Comparison of ENCODE assay signal across 9 cellular contexts in the genomic region with DNA sequence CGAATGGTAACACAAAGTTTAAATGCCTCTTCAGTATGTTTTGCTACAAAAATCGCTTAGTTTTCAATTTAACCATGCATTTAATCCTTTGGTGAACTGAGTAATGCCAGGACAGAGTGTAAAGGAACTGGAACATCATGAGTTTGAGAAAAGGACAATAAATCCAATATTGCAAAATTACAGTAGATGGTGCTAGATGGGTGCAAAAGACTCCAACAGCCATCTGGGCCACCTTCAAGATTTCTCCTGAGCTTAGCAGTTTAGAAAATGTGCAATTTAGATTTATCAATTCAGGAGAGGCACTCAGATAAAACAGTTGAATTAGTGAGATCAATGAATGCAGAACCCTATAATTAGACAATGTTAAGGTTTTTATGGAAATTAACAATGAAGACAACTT. TPM values are rescaled to one million over a fixed set of nuclear protein-coding genes. Genes with fewer than 3 reads are reported as not detected.
DNase-seq lines count a peak whose midpoint lies in the region; ATAC-seq and TF ChIP-seq lines count a peak whose summit lies in the region.
"Had no signal": no experiment of that assay in that cellular context is flagged by ENCODE, and none has a peak within 500 bp of the region (broad histone marks: within the 10 kb centered on the region; RNA-seq: fewer than 3 reads in every experiment).

No MANE protein-coding gene starts in this region.

- TF ChIP-seq CTCF in cardiac muscle cell (IDR thresholded peaks at IDR 0.05; ENCODE audit: low read depth, low read length): peak; percentile 32

- no peaks in the 10 kb centered on the region for H3K9me3 ChIP-seq in cardiac muscle cell (ENCODE audit: low read depth)
- H3K9me3 ChIP-seq: neutrophil had no signal

- H3K27ac ChIP-seq in cardiac muscle cell: no peak overlapping the region
- H3K27ac ChIP-seq: neutrophil had no signal

- intact Hi-C loops in cardiac septum (cut with DNase I): loop anchor here (5.0 kb wide), 1 partner anchor 384 kb away; no protein-coding TSS in a partner anchor

- DNase-seq in cardiac muscle cell (ENCODE audit: low read depth in 1 of 2, low spot score in 1 of 2): peak in 1 of 2 donors; percentile 48
- DNase-seq in cardiac septum (ENCODE audit: low spot score): no peak
- peak; percentile 50 for DNase-seq in NCI-H2227 (lab: John Stamatoyannopoulos, UW; ENCODE audit: unreplicated experiment)
- DNase-seq in dermis microvascular lymphatic vessel endothelial cell (ENCODE audit: low read depth in 2 of 2): peak; percentile 1 to 15
- DNase-seq in retina: peak; percentile 27
- no peak for DNase-seq in mucosa of gallbladder (ENCODE audit: low spot score)

- ATAC-seq in HG02623 (IDR thresholded peaks at IDR 0.05; ENCODE audit: unreplicated experiment): no peak
- no peak for ATAC-seq in HG02884 (IDR thresholded peaks at IDR 0.05; ENCODE audit: unreplicated experiment)

- H3K27me3 ChIP-seq in cardiac muscle cell: no peaks in the 10 kb centered on the region
- H3K27me3 ChIP-seq: neutrophil had no signal

- H3K36me3 ChIP-seq in cardiac muscle cell: no peaks in the 10 kb centered on the region
- H3K36me3 ChIP-seq: neutrophil had no signal

- H3K4me1 ChIP-seq in cardiac muscle cell (ENCODE audit: low read depth): no peaks in the 10 kb centered on the region

- H3K4me3 ChIP-seq in cardiac muscle cell: no peak overlapping the region

RNA-seq across cellular contexts. Expression of a gene that starts 33.2 kb away (rescaled TPM):
- total RNA-seq in cardiac muscle cell (44.7 and 80.4 TPM in 2 replicates), cardiac septum (31.4 TPM), dermis microvascular lymphatic vessel endothelial cell (8.3 and 14.9 TPM in 2 replicates), mucosa of gallbladder (58.5 TPM)
- 25.3 and 45.7 TPM in 2 replicates for polyA plus RNA-seq in cardiac muscle cell

Comparison
In these comparisons a context has a peak if more than half of its experiments do, and no peak if none do; other contexts are left out.
1. DNase-seq: peak in NCI-H2227 (single experiment), dermis microvascular lymphatic vessel endothelial cell (2 of 2) and retina (single experiment); none in cardiac septum (single experiment) and mucosa of gallbladder (single experiment).